1 cellular context compared by ENCODE assay signal in the genomic region with DNA sequence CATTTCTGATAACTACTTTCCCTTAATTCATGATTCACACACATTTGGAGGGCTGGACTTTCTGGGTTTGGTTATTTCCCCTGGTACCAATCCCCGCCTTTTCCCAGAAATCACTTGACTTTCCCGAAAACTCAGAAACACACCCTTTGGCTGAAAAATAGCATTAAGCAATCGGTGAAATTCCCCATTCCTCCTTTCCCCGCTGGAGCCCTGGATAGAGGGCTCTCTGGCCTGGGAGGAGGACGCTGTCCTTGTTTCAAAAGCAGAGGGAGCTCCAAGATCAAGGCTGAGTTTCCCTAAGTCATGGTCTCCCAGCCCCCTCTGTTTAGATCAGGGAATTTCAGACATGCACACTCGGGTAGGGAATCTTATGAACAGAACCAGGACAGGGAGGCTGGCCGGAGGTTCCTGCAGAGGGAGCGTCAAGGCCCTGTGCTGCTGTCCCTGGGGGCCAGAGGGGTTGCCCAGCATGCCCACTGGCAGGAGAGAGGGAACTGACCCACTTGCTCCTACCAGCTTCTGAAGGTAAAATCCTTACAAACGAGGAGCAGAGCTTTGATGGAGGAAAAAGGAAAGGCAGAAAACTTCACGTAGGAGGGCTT.
TF ChIP-seq lines count a peak whose summit lies in the region.

Gene C1S (plus strand): TSS at position 366 of the 602 bp plus-strand sequence. CDS start 1,195 bp downstream, outside the sequence.

TF ChIP-seq in HepG2, 621 proteins besides CTCF, POLR2A, EP300 and RAD21 (continued from another document and continues in another):
- TF ChIP-seq, protein P1, sequence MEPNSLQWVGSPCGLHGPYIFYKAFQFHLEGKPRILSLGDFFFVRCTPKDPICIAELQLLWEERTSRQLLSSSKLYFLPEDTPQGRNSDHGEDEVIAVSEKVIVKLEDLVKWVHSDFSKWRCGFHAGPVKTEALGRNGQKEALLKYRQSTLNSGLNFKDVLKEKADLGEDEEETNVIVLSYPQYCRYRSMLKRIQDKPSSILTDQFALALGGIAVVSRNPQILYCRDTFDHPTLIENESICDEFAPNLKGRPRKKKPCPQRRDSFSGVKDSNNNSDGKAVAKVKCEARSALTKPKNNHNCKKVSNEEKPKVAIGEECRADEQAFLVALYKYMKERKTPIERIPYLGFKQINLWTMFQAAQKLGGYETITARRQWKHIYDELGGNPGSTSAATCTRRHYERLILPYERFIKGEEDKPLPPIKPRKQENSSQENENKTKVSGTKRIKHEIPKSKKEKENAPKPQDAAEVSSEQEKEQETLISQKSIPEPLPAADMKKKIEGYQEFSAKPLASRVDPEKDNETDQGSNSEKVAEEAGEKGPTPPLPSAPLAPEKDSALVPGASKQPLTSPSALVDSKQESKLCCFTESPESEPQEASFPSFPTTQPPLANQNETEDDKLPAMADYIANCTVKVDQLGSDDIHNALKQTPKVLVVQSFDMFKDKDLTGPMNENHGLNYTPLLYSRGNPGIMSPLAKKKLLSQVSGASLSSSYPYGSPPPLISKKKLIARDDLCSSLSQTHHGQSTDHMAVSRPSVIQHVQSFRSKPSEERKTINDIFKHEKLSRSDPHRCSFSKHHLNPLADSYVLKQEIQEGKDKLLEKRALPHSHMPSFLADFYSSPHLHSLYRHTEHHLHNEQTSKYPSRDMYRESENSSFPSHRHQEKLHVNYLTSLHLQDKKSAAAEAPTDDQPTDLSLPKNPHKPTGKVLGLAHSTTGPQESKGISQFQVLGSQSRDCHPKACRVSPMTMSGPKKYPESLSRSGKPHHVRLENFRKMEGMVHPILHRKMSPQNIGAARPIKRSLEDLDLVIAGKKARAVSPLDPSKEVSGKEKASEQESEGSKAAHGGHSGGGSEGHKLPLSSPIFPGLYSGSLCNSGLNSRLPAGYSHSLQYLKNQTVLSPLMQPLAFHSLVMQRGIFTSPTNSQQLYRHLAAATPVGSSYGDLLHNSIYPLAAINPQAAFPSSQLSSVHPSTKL (CRISPR knock-in tag; IDR thresholded peaks at IDR 0.05): peak; percentile 50
- TF ChIP-seq HMG20A (CRISPR knock-in tag; IDR thresholded peaks at IDR 0.05; ENCODE audit: borderline replicate concordance): peak; percentile 20; the same call in 1 of the 2 replicates
- no peak for TF ChIP-seq NFKBIZ (CRISPR knock-in tag; IDR thresholded peaks at IDR 0.05)
- TF ChIP-seq JARID2 (CRISPR knock-in tag; IDR thresholded peaks at IDR 0.05; ENCODE audit: insufficient replicate concordance): peak; percentile 34
- peak; percentile 47; the same call in 1 of the 2 replicates for TF ChIP-seq NR2F6 (IDR thresholded peaks at IDR 0.05)
- TF ChIP-seq NR2F6 (CRISPR knock-in tag; IDR thresholded peaks at IDR 0.05): 0 out of 2 replicates have a peak, but pooled peaks have one; percentile 24
- TF ChIP-seq BHLHE40 (IDR thresholded peaks at IDR 0.05; ENCODE audit: low read length): no peak
- no peak for TF ChIP-seq CAMTA2 (CRISPR knock-in tag; IDR thresholded peaks at IDR 0.05; ENCODE audit: borderline replicate concordance)
- TF ChIP-seq STAG1 (CRISPR knock-in tag; IDR thresholded peaks at IDR 0.05): peak; percentile 93
- TF ChIP-seq, protein P2, sequence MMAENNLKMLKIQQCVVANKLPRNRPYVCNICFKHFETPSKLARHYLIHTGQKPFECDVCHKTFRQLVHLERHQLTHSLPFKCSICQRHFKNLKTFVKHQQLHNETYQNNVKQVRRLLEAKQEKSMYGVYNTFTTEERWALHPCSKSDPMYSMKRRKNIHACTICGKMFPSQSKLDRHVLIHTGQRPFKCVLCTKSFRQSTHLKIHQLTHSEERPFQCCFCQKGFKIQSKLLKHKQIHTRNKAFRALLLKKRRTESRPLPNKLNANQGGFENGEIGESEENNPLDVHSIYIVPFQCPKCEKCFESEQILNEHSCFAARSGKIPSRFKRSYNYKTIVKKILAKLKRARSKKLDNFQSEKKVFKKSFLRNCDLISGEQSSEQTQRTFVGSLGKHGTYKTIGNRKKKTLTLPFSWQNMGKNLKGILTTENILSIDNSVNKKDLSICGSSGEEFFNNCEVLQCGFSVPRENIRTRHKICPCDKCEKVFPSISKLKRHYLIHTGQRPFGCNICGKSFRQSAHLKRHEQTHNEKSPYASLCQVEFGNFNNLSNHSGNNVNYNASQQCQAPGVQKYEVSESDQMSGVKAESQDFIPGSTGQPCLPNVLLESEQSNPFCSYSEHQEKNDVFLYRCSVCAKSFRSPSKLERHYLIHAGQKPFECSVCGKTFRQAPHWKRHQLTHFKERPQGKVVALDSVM (CRISPR knock-in tag; IDR thresholded peaks at IDR 0.05): peak; percentile 45; the same call in 1 of the 2 replicates
- TF ChIP-seq, protein P3, sequence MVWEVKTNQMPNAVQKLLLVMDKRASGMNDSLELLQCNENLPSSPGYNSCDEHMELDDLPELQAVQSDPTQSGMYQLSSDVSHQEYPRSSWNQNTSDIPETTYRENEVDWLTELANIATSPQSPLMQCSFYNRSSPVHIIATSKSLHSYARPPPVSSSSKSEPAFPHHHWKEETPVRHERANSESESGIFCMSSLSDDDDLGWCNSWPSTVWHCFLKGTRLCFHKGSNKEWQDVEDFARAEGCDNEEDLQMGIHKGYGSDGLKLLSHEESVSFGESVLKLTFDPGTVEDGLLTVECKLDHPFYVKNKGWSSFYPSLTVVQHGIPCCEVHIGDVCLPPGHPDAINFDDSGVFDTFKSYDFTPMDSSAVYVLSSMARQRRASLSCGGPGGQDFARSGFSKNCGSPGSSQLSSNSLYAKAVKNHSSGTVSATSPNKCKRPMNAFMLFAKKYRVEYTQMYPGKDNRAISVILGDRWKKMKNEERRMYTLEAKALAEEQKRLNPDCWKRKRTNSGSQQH (CRISPR knock-in tag; IDR thresholded peaks at IDR 0.05; ENCODE audit: low read depth): 0 out of 2 replicates have a peak, but pooled peaks have one; percentile 27
- TF ChIP-seq ZBTB7B (CRISPR knock-in tag; IDR thresholded peaks at IDR 0.05): peak; percentile 37; the same call in 1 of the 2 replicates
- TF ChIP-seq ZNF33B (CRISPR knock-in tag; IDR thresholded peaks at IDR 0.05): 0 out of 2 replicates have a peak, but pooled peaks have one; percentile 21
- TF ChIP-seq BCL6 (CRISPR knock-in tag; IDR thresholded peaks at IDR 0.05): peak; percentile 42; the same call in 1 of the 2 replicates
- TF ChIP-seq EEA1 (CRISPR knock-in tag; IDR thresholded peaks at IDR 0.05; ENCODE audit: borderline replicate concordance): no peak
- TF ChIP-seq KLF11 (CRISPR knock-in tag; IDR thresholded peaks at IDR 0.05): 0 out of 2 replicates have a peak, but pooled peaks have one; percentile 26
- TF ChIP-seq ZBTB4 (CRISPR knock-in tag; IDR thresholded peaks at IDR 0.05; ENCODE audit: borderline replicate concordance): no peak
- TF ChIP-seq ZMYM4 (CRISPR knock-in tag; IDR thresholded peaks at IDR 0.05): peak; percentile 33
- TF ChIP-seq SRF (IDR thresholded peaks at IDR 0.05; ENCODE audit: low read depth, low read length): no peak
- no peak for TF ChIP-seq ATF7-NPFF (CRISPR knock-in tag; IDR thresholded peaks at IDR 0.05; ENCODE audit: low read depth)
- TF ChIP-seq SAP130 (CRISPR knock-in tag; IDR thresholded peaks at IDR 0.05; ENCODE audit: low read depth): peak; percentile 78
- TF ChIP-seq FOXK1 (CRISPR knock-in tag; IDR thresholded peaks at IDR 0.05; ENCODE audit: borderline replicate concordance, low read depth): no peak
- TF ChIP-seq SKI (IDR thresholded peaks at IDR 0.05; ENCODE audit: partially characterized antibody): no peak
- TF ChIP-seq NCOA5 (CRISPR knock-in tag; IDR thresholded peaks at IDR 0.05): no peak
- TF ChIP-seq, protein P4, sequence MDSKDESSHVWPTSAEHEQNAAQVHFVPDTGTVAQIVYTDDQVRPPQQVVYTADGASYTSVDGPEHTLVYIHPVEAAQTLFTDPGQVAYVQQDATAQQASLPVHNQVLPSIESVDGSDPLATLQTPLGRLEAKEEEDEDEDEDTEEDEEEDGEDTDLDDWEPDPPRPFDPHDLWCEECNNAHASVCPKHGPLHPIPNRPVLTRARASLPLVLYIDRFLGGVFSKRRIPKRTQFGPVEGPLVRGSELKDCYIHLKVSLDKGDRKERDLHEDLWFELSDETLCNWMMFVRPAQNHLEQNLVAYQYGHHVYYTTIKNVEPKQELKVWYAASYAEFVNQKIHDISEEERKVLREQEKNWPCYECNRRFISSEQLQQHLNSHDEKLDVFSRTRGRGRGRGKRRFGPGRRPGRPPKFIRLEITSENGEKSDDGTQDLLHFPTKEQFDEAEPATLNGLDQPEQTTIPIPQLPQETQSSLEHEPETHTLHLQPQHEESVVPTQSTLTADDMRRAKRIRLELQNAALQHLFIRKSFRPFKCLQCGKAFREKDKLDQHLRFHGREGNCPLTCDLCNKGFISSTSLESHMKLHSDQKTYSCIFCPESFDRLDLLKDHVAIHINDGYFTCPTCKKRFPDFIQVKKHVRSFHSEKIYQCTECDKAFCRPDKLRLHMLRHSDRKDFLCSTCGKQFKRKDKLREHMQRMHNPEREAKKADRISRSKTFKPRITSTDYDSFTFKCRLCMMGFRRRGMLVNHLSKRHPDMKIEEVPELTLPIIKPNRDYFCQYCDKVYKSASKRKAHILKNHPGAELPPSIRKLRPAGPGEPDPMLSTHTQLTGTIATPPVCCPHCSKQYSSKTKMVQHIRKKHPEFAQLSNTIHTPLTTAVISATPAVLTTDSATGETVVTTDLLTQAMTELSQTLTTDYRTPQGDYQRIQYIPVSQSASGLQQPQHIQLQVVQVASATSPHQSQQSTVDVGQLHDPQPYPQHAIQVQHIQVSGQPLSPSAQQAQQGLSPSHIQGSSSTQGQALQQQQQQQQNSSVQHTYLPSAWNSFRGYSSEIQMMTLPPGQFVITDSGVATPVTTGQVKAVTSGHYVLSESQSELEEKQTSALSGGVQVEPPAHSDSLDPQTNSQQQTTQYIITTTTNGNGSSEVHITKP (CRISPR knock-in tag; IDR thresholded peaks at IDR 0.05; ENCODE audit: low read depth): peak; percentile 58; the same call in 1 of the 2 replicates
- TF ChIP-seq ZNF768 (CRISPR knock-in tag; IDR thresholded peaks at IDR 0.05): 0 out of 2 replicates have a peak, but pooled peaks have one; percentile 13
- TF ChIP-seq ZNF619 (CRISPR knock-in tag; IDR thresholded peaks at IDR 0.05): 0 out of 2 replicates have a peak, but pooled peaks have one; percentile 10
- TF ChIP-seq, protein P5, sequence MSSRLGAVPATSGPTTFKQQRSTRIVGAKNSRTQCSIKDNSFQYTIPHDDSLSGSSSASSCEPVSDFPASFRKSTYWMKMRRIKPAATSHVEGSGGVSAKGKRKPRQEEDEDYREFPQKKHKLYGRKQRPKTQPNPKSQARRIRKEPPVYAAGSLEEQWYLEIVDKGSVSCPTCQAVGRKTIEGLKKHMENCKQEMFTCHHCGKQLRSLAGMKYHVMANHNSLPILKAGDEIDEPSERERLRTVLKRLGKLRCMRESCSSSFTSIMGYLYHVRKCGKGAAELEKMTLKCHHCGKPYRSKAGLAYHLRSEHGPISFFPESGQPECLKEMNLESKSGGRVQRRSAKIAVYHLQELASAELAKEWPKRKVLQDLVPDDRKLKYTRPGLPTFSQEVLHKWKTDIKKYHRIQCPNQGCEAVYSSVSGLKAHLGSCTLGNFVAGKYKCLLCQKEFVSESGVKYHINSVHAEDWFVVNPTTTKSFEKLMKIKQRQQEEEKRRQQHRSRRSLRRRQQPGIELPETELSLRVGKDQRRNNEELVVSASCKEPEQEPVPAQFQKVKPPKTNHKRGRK (CRISPR knock-in tag; IDR thresholded peaks at IDR 0.05): 0 out of 2 replicates have a peak, but pooled peaks have one; percentile 34
- peak; percentile 95; the same call in 1 of the 2 replicates for TF ChIP-seq RELA (CRISPR knock-in tag; IDR thresholded peaks at IDR 0.05)
- TF ChIP-seq KAT2B (IDR thresholded peaks at IDR 0.05; ENCODE audit: borderline replicate concordance, low read depth, low read length): no peak
- TF ChIP-seq GRHL1 (CRISPR knock-in tag; conservative IDR thresholded peaks at IDR 0.05): no peak
- TF ChIP-seq, protein P6, sequence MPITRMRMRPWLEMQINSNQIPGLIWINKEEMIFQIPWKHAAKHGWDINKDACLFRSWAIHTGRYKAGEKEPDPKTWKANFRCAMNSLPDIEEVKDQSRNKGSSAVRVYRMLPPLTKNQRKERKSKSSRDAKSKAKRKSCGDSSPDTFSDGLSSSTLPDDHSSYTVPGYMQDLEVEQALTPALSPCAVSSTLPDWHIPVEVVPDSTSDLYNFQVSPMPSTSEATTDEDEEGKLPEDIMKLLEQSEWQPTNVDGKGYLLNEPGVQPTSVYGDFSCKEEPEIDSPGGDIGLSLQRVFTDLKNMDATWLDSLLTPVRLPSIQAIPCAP (CRISPR knock-in tag; IDR thresholded peaks at IDR 0.05; ENCODE audit: low read depth): no peak
- no peak for TF ChIP-seq ZNF20 (CRISPR knock-in tag; IDR thresholded peaks at IDR 0.05)
